In genomic region chr9:129012893-129013448, GRCh38 we compare ENCODE assay signal across 22 cellular contexts. TPM values are rescaled to one million over a fixed set of nuclear protein-coding genes. Genes with fewer than 3 reads are reported as not detected.
DNase-seq lines count a peak whose midpoint lies in the region; ATAC-seq and TF ChIP-seq lines count a peak whose summit lies in the region.
"Had no signal": no experiment of that assay in that cellular context is flagged by ENCODE, and none has a peak within 500 bp of the region (broad histone marks: within the 10 kb centered on the region; RNA-seq: fewer than 3 reads in every experiment).

No MANE protein-coding gene starts in this region.

- H3K4me1 ChIP-seq in GM23338 (ENCODE audit: insufficient read depth), result no peaks in the 10 kb centered on the region
- H3K4me1 ChIP-seq: SJSA1 had no signal

- POLR2A ChIA-PET in RWPE1 (lab: Yijun Ruan, JAX; ENCODE audit: low non-redundant PET) (no interaction called here), GM10248 (lab: Yijun Ruan, JAX) (no interaction called here)

- TF ChIP-seq CTCF in GM23338 (conservative IDR thresholded peaks at IDR 0.05; ENCODE audit: low read depth in 2 of 2) (no peak), RWPE1 (conservative IDR thresholded peaks at IDR 0.05; ENCODE audit: low read depth) (no peak), glutamatergic neuron (IDR thresholded peaks at IDR 0.05; ENCODE audit: partially characterized antibody, unreplicated experiment) (no peak), GM10248 (IDR thresholded peaks at IDR 0.05; ENCODE audit: control extremely low read depth, extremely low read depth, low read depth, missing control alignments) (no peak)

- CTCF ChIA-PET in RWPE1 (lab: Yijun Ruan, JAX) (no interaction called here), GM10248 (lab: Yijun Ruan, JAX) (interaction anchor here (0.7 kb wide), 1 partner anchor 13 kb away, joined by 3 read pairs; no protein-coding TSS in a partner anchor)

- H3K9me2 ChIP-seq in GM23338 (ENCODE audit: insufficient read depth), result no peaks in the 10 kb centered on the region

- H3K36me3 ChIP-seq in GM23338 (ENCODE audit: insufficient read depth), result no peaks in the 10 kb centered on the region

- H3K4me3 ChIP-seq in GM23338, result no peak overlapping the region
- H3K4me3 ChIP-seq: MG63, PC-9, SJSA1 had no signal

- H3K4me3 Mint-ChIP-seq in GM23338 (no peak overlapping the region), glutamatergic neuron (ENCODE audit: unreplicated experiment) (peak overlapping the region; percentile 70)
- no peak overlapping the region for H3K4me3 Mint-ChIP-seq in stimulated activated effector memory CD8-positive, alpha-beta T cell treated with anti-CD3 and anti-CD28 coated beads, Interleukin-12 subunit alpha, Interleukin-12 subunit beta, amount 100 ng/mL, for 72 hours
- H3K4me3 Mint-ChIP-seq: CD4-positive, alpha-beta memory T cell; H9; HFFc6; T-cell had no signal

- H3K4me1 Mint-ChIP-seq in GM23338 (peaks cover 5% of the 10 kb centered on the region; the same call in 1 of the 3 replicates), glutamatergic neuron (ENCODE audit: low read depth, unreplicated experiment) (peaks cover 34% of the 10 kb centered on the region)
- H3K4me1 Mint-ChIP-seq in stimulated activated effector memory CD8-positive, alpha-beta T cell treated with anti-CD3 and anti-CD28 coated beads, Interleukin-12 subunit alpha, Interleukin-12 subunit beta, amount 100 ng/mL, for 72 hours, result peaks cover under 1% of the 10 kb centered on the region
- H3K4me1 Mint-ChIP-seq: CD4-positive, alpha-beta memory T cell; T-cell had no signal

- H3K27ac Mint-ChIP-seq in GM23338, result peak overlapping the region; percentile 76
- peak overlapping the region; percentile 99 for H3K27ac Mint-ChIP-seq in glutamatergic neuron (ENCODE audit: unreplicated experiment)
- peak overlapping the region; percentile 73 for H3K27ac Mint-ChIP-seq in stimulated activated effector memory CD8-positive, alpha-beta T cell treated with anti-CD3 and anti-CD28 coated beads, Interleukin-12 subunit alpha, Interleukin-12 subunit beta, amount 100 ng/mL, for 72 hours
- H3K27ac Mint-ChIP-seq: HFFc6, T-cell had no signal

- H3K9me3 Mint-ChIP-seq in GM23338, result no peaks in the 10 kb centered on the region
- H3K9me3 Mint-ChIP-seq in glutamatergic neuron (ENCODE audit: unreplicated experiment), result peaks cover 2% of the 10 kb centered on the region
- H3K9me3 Mint-ChIP-seq in stimulated activated effector memory CD8-positive, alpha-beta T cell treated with anti-CD3 and anti-CD28 coated beads, Interleukin-12 subunit alpha, Interleukin-12 subunit beta, amount 100 ng/mL, for 72 hours, result no peaks in the 10 kb centered on the region
- H3K9me3 Mint-ChIP-seq: CD4-positive, alpha-beta memory T cell; H9; HFFc6; T-cell had no signal

- H3K36me3 Mint-ChIP-seq in GM23338 (ENCODE audit: low read depth) (peaks cover 19% of the 10 kb centered on the region), glutamatergic neuron (ENCODE audit: unreplicated experiment) (no peaks in the 10 kb centered on the region)
- H3K36me3 Mint-ChIP-seq in stimulated activated effector memory CD8-positive, alpha-beta T cell treated with anti-CD3 and anti-CD28 coated beads, Interleukin-12 subunit alpha, Interleukin-12 subunit beta, amount 100 ng/mL, for 72 hours, result peaks cover 62% of the 10 kb centered on the region

- H3K4me2 ChIP-seq in GM23338, result no peak overlapping the region
- H3K4me2 ChIP-seq: PC-9 had no signal

- no peaks in the 10 kb centered on the region for H3K79me2 ChIP-seq in GM23338 (replicated peaks; ENCODE audit: insufficient read depth)

- no peaks in the 10 kb centered on the region for H3K27me3 ChIP-seq in GM23338 (ENCODE audit: insufficient read depth)
- H3K27me3 ChIP-seq: MG63, SJSA1 had no signal

- no peak overlapping the region for H2AFZ ChIP-seq in GM23338
- H2AFZ ChIP-seq: PC-9 had no signal

- no peak for ATAC-seq in GM23338
- ATAC-seq in stimulated activated effector memory CD8-positive, alpha-beta T cell treated with anti-CD3 and anti-CD28 coated beads, Interleukin-12 subunit alpha, Interleukin-12 subunit beta, amount 100 ng/mL, for 72 hours, result no peak
- ATAC-seq: T-cell had no signal

- DNase-seq in GM23338 (ENCODE audit: low spot score), result no peak
- no peak for DNase-seq in RWPE1 (ENCODE audit: low spot score)
- DNase-seq in glutamatergic neuron, result no peak
- no peak for DNase-seq in stimulated activated effector memory CD8-positive, alpha-beta T cell treated with anti-CD3 and anti-CD28 coated beads, Interleukin-12 subunit alpha, Interleukin-12 subunit beta, amount 100 ng/mL, for 72 hours (ENCODE audit: low spot score in 2 of 2)
- no peak for DNase-seq in NCI-H1048 (lab: John Stamatoyannopoulos, UW)
- DNase-seq in NCI-H345 (lab: John Stamatoyannopoulos, UW), result no peak
- no peak for DNase-seq in GM10248 (ENCODE audit: extremely low spot score)
- DNase-seq: CD4-positive, alpha-beta memory T cell; DMS79 treated with DMSO at 0.1 percent for 48 hours; H9; HFFc6; KBM-7; MG63; NCI-H2029; NCI-H446 treated with DMSO at 0.1 percent for 48 hours; NCI-H526; NCI-H82; NK-92 treated with Interleukin-12 subunit alpha and Interleukin-12 subunit beta, amount 100 ng/mL, for 24 hours; PC-9; Right ventricle myocardium superior; T-cell had no signal

- H3F3A ChIP-seq in GM23338 (replicated peaks; ENCODE audit: low read depth), result no peaks in the 10 kb centered on the region

- H3K27me3 Mint-ChIP-seq in GM23338 (ENCODE audit: insufficient read depth, low read depth, poor library complexity) (peaks cover 9% of the 10 kb centered on the region), glutamatergic neuron (ENCODE audit: unreplicated experiment) (peaks cover 8% of the 10 kb centered on the region)
- H3K27me3 Mint-ChIP-seq: CD4-positive, alpha-beta memory T cell; T-cell had no signal

- H3K27ac ChIP-seq in GM23338 (ENCODE audit: low read depth) (peak overlapping the region; percentile 26; the same call in 1 of the 2 replicates), RWPE1 (peak overlapping the region; percentile 58; the same call in 1 of the 2 replicates)
- H3K27ac ChIP-seq: PC-9, SJSA1 had no signal

- H4K20me1 ChIP-seq in GM23338 (replicated peaks; ENCODE audit: insufficient read depth), result peaks cover 6% of the 10 kb centered on the region; the same call in 1 of the 2 replicates

TF ChIP-seq in GM23338, 12 proteins besides CTCF, POLR2A, EP300 and RAD21 (continues in another document):
- TF ChIP-seq, protein P1, sequence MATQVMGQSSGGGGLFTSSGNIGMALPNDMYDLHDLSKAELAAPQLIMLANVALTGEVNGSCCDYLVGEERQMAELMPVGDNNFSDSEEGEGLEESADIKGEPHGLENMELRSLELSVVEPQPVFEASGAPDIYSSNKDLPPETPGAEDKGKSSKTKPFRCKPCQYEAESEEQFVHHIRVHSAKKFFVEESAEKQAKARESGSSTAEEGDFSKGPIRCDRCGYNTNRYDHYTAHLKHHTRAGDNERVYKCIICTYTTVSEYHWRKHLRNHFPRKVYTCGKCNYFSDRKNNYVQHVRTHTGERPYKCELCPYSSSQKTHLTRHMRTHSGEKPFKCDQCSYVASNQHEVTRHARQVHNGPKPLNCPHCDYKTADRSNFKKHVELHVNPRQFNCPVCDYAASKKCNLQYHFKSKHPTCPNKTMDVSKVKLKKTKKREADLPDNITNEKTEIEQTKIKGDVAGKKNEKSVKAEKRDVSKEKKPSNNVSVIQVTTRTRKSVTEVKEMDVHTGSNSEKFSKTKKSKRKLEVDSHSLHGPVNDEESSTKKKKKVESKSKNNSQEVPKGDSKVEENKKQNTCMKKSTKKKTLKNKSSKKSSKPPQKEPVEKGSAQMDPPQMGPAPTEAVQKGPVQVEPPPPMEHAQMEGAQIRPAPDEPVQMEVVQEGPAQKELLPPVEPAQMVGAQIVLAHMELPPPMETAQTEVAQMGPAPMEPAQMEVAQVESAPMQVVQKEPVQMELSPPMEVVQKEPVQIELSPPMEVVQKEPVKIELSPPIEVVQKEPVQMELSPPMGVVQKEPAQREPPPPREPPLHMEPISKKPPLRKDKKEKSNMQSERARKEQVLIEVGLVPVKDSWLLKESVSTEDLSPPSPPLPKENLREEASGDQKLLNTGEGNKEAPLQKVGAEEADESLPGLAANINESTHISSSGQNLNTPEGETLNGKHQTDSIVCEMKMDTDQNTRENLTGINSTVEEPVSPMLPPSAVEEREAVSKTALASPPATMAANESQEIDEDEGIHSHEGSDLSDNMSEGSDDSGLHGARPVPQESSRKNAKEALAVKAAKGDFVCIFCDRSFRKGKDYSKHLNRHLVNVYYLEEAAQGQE (IDR thresholded peaks at IDR 0.05; ENCODE audit: unreplicated experiment), result no peak
- TF ChIP-seq JUNB (IDR thresholded peaks at IDR 0.05; ENCODE audit: unreplicated experiment) (no peak), EZH2 (IDR thresholded peaks at IDR 0.05; ENCODE audit: low read depth, unreplicated experiment) (no peak), ZNF331 (CRISPR knock-in tag; IDR thresholded peaks at IDR 0.05; ENCODE audit: low read depth) (no peak), CREB1 (CRISPR knock-in tag; IDR thresholded peaks at IDR 0.05; ENCODE audit: low read depth) (no peak), NANOG (IDR thresholded peaks at IDR 0.05; ENCODE audit: borderline replicate concordance) (no peak), POLR2AphosphoS5 (IDR thresholded peaks at IDR 0.05; ENCODE audit: low read depth) (no peak), ZNF114 (CRISPR knock-in tag; IDR thresholded peaks at IDR 0.05) (no peak)

RNA-seq across cellular contexts. Expression of gene SH3GLB2, which starts 15.2 kb away (rescaled TPM):
- 64.3 and 68.0 TPM in 2 replicates for total RNA-seq in GM23338 (2014; rRNA removed; shearing (Covaris generic))
- 21.9 and 22.8 TPM in 2 replicates for polyA plus RNA-seq in GM23338 (2016; fragmentation: Nextera tagmentation; extraction: Ambion mirVana)
- 143 TPM for total RNA-seq in glutamatergic neuron (ENCODE audit: unreplicated experiment)

RNA-seq across cellular contexts. Expression of gene MIGA2, which starts 23.5 kb away (rescaled TPM):
- total RNA-seq in GM23338 (2014; rRNA removed; shearing (Covaris generic)), result 37.1 and 47.8 TPM in 2 replicates
- 15.3 and 19.3 TPM in 2 replicates for polyA plus RNA-seq in GM23338 (2016; fragmentation: Nextera tagmentation; extraction: Ambion mirVana)
- total RNA-seq in glutamatergic neuron (ENCODE audit: unreplicated experiment), result 40.2 TPM
